9 cellular contexts compared by ENCODE assay signal in the genomic region with DNA sequence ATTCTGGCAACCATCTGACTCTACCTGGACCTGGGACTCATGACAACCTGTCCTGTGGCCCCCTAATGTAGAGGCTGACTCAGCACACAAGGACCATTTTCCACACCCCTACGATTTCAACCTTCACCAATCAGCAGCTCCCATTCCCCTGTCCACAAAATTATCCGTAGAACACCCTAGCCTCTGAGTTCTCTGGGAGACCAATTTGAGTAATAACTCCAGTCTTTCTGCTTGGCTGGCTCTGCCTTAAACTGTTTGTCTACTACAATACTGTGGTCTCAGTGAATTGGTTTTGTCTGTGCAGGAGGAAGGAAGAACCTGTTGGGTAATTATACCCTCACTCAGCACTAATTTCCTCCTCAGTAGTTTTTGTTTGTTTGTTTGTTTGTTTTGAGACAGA.
DNase-seq lines count a peak whose midpoint lies in the region; ATAC-seq and TF ChIP-seq lines count a peak whose summit lies in the region.
"Had no signal": no experiment of that assay in that cellular context is flagged by ENCODE, and none has a peak within 500 bp of the region (broad histone marks: within the 10 kb centered on the region; RNA-seq: fewer than 3 reads in every experiment).

No MANE protein-coding gene starts in this region.

- H3K4me1 ChIP-seq in CD8-positive, alpha-beta T cell (ENCODE audit: insufficient read depth, low read length) = peaks cover 20% of the 10 kb centered on the region
- H3K4me1 ChIP-seq in HUES64 (ENCODE audit: insufficient read depth, low read length) = peaks cover 33% of the 10 kb centered on the region
- peaks cover 0 to 21% of the 10 kb centered on the region in 2 donors for H3K4me1 ChIP-seq in naive thymus-derived CD4-positive, alpha-beta T cell (ENCODE audit: control insufficient read depth in 2 of 2, insufficient read depth in 2 of 2, low read length in 2 of 2)

- ATAC-seq in CD8-positive, alpha-beta T cell = no peak
- peak; percentile 53 for ATAC-seq in naive thymus-derived CD4-positive, alpha-beta T cell
- no peak for ATAC-seq in GM21528 (IDR thresholded peaks at IDR 0.05; ENCODE audit: low FRiP score, unreplicated experiment)
- no peak for ATAC-seq in GM21529 (IDR thresholded peaks at IDR 0.05; ENCODE audit: unreplicated experiment)

- H3K36me3 Mint-ChIP-seq in CD8-positive, alpha-beta T cell = peaks cover 27% of the 10 kb centered on the region
- peaks cover 0 to 7% (median 5%) of the 10 kb centered on the region in 5 donors for H3K36me3 Mint-ChIP-seq in naive thymus-derived CD4-positive, alpha-beta T cell
- no peaks in the 10 kb centered on the region for H3K36me3 Mint-ChIP-seq in progenitor cell of endocrine pancreas (ENCODE audit: insufficient read depth)

- H3K27ac Mint-ChIP-seq in CD8-positive, alpha-beta T cell = peak overlapping the region; percentile 46
- peak overlapping the region in 7 of 9 donors; percentile 5 to 79 (median 46) for H3K27ac Mint-ChIP-seq in naive thymus-derived CD4-positive, alpha-beta T cell
- H3K27ac Mint-ChIP-seq in progenitor cell of endocrine pancreas = no peak overlapping the region

- no peaks in the 10 kb centered on the region for H3K9me3 Mint-ChIP-seq in CD8-positive, alpha-beta T cell
- peaks cover 0 to 3% (median 0%) of the 10 kb centered on the region in 11 donors for H3K9me3 Mint-ChIP-seq in naive thymus-derived CD4-positive, alpha-beta T cell
- no peaks in the 10 kb centered on the region for H3K9me3 Mint-ChIP-seq in progenitor cell of endocrine pancreas (ENCODE audit: low read depth)

- H3K27ac ChIP-seq in CD8-positive, alpha-beta T cell (ENCODE audit: low read depth, low read length) = no peak overlapping the region
- H3K27ac ChIP-seq in HUES64 (ENCODE audit: low read depth, low read length) = peak overlapping the region; percentile 89; the same call in 1 of the 2 replicates
- no peak overlapping the region for H3K27ac ChIP-seq in naive thymus-derived CD4-positive, alpha-beta T cell (ENCODE audit: low read depth, low read length)

- no peaks in the 10 kb centered on the region for H3K9me3 ChIP-seq in CD8-positive, alpha-beta T cell (ENCODE audit: low read length)
- H3K9me3 ChIP-seq in HUES64 (ENCODE audit: insufficient read depth, low read depth, low read length) = no peaks in the 10 kb centered on the region
- H3K9me3 ChIP-seq in naive thymus-derived CD4-positive, alpha-beta T cell (ENCODE audit: control insufficient read depth in 2 of 3, low read length in 3 of 3) = no peaks in the 10 kb centered on the region

- intact Hi-C loops in CD8-positive, alpha-beta T cell (cut with DNase I, micrococcal nuclease) = no loop called here
- intact Hi-C loops in naive thymus-derived CD4-positive, alpha-beta T cell (cut with micrococcal nuclease) = loop anchor here in 1 of 2 donors (5.0 kb wide), 1 partner anchor 35 kb away; no protein-coding TSS in a partner anchor

- in situ Hi-C loops in astrocyte of the cerebellum (cut with HindIII; ENCODE audit: low sequenced_read_pairs) = no loop called here

- CTCF ChIA-PET in CD8-positive, alpha-beta T cell (lab: Charles Lee) = interaction anchor here (0.7 to 0.8 kb wide), 2 partner anchors 124 to 952 kb away, joined by 3 read pairs; no protein-coding TSS in a partner anchor
- CTCF ChIA-PET in naive thymus-derived CD4-positive, alpha-beta T cell (lab: Charles Lee) = interaction anchor here (1.2 kb wide), 1 partner anchor 231 kb away, joined by 3 read pairs; no protein-coding TSS in a partner anchor

- peaks cover 7% of the 10 kb centered on the region for H3K36me3 ChIP-seq in CD8-positive, alpha-beta T cell (ENCODE audit: insufficient read depth, low read length)
- H3K36me3 ChIP-seq in HUES64 (ENCODE audit: insufficient read depth, low read length) = no peaks in the 10 kb centered on the region
- H3K36me3 ChIP-seq in naive thymus-derived CD4-positive, alpha-beta T cell (ENCODE audit: control insufficient read depth in 2 of 3, insufficient read depth in 3 of 3, low read length in 3 of 3) = peaks cover 0 to 8% (median 4%) of the 10 kb centered on the region in 3 experiments

- no peak for TF ChIP-seq CTCF in CD8-positive, alpha-beta T cell (IDR thresholded peaks at IDR 0.05)
- no peak for TF ChIP-seq CTCF in astrocyte of the cerebellum (IDR thresholded peaks at IDR 0.05; ENCODE audit: low read depth, low read length, missing control alignments)
- no peak for TF ChIP-seq CTCF in progenitor cell of endocrine pancreas (IDR thresholded peaks at IDR 0.05; ENCODE audit: unreplicated experiment)

- POLR2A ChIA-PET in CD8-positive, alpha-beta T cell (lab: Charles Lee) = no interaction called here
- POLR2A ChIA-PET in naive thymus-derived CD4-positive, alpha-beta T cell (lab: Charles Lee) = no interaction called here

- H3K27me3 Mint-ChIP-seq in CD8-positive, alpha-beta T cell (ENCODE audit: low read depth) = no peaks in the 10 kb centered on the region
- no peaks in the 10 kb centered on the region for H3K27me3 Mint-ChIP-seq in naive thymus-derived CD4-positive, alpha-beta T cell
- no peaks in the 10 kb centered on the region for H3K27me3 Mint-ChIP-seq in progenitor cell of endocrine pancreas

- no peak overlapping the region for H3K9ac ChIP-seq in HUES64 (ENCODE audit: low read depth, low read length)

- DNase-seq in CD8-positive, alpha-beta T cell = no peak
- DNase-seq in astrocyte of the cerebellum (ENCODE audit: low read depth) = peak; percentile 20
- DNase-seq in naive thymus-derived CD4-positive, alpha-beta T cell = no peak
- DNase-seq in globus pallidus (ENCODE audit: low spot score) = no peak
- no peak for DNase-seq in progenitor cell of endocrine pancreas (ENCODE audit: low spot score, unreplicated experiment)
- DNase-seq: NCI-H2171 treated with DMSO at 0.1 percent for 48 hours had no signal

- H3K4me1 Mint-ChIP-seq in CD8-positive, alpha-beta T cell (ENCODE audit: low read depth) = peaks cover 53% of the 10 kb centered on the region
- H3K4me1 Mint-ChIP-seq in naive thymus-derived CD4-positive, alpha-beta T cell = peaks cover 36 to 73% (median 65%) of the 10 kb centered on the region in 7 donors
- peaks cover 10% of the 10 kb centered on the region for H3K4me1 Mint-ChIP-seq in progenitor cell of endocrine pancreas (ENCODE audit: low read depth)

- H3K4me3 ChIP-seq in CD8-positive, alpha-beta T cell (ENCODE audit: low read depth, low read length) = no peak overlapping the region
- no peak overlapping the region for H3K4me3 ChIP-seq in HUES64 (ENCODE audit: low read length)
- H3K4me3 ChIP-seq in astrocyte of the cerebellum (ENCODE audit: low read depth, low read length) = no peak overlapping the region
- no peak overlapping the region for H3K4me3 ChIP-seq in naive thymus-derived CD4-positive, alpha-beta T cell (ENCODE audit: low read length)

- WGBS in HUES64 = 72% methylated on average over 2 of the region's 2 CpGs

- no peaks in the 10 kb centered on the region for H3K27me3 ChIP-seq in CD8-positive, alpha-beta T cell (ENCODE audit: insufficient read depth, low read length)
- H3K27me3 ChIP-seq in HUES64 (ENCODE audit: insufficient read depth, low read length) = no peaks in the 10 kb centered on the region
- no peaks in the 10 kb centered on the region for H3K27me3 ChIP-seq in naive thymus-derived CD4-positive, alpha-beta T cell (ENCODE audit: control insufficient read depth in 2 of 2, insufficient read depth in 2 of 2, low read length in 2 of 2)

- H3K4me3 Mint-ChIP-seq in CD8-positive, alpha-beta T cell = no peak overlapping the region
- peak overlapping the region in 1 of 10 donors; percentile 27 for H3K4me3 Mint-ChIP-seq in naive thymus-derived CD4-positive, alpha-beta T cell
- H3K4me3 Mint-ChIP-seq in progenitor cell of endocrine pancreas (ENCODE audit: low read depth) = no peak overlapping the region
